ENCODE assay signal across 8 cellular contexts in genomic region chr9:129630967-129631672, GRCh38. TPM values are rescaled to one million over a fixed set of nuclear protein-coding genes. Genes with fewer than 3 reads are reported as not detected.
DNase-seq lines count a peak whose midpoint lies in the region; TF ChIP-seq lines count a peak whose summit lies in the region.
"Had no signal": no experiment of that assay in that cellular context is flagged by ENCODE, and none has a peak within 500 bp of the region (broad histone marks: within the 10 kb centered on the region; RNA-seq: fewer than 3 reads in every experiment).

No MANE protein-coding gene starts in this region.

- peak overlapping the region; percentile 75 for H3K27ac ChIP-seq in left ventricle myocardium inferior (replicated peaks)
- H3K27ac ChIP-seq: VCaP had no signal

- no peaks in the 10 kb centered on the region for H3K27me3 ChIP-seq in left ventricle myocardium inferior (ENCODE audit: low read depth)

- H3K4me1 ChIP-seq in left ventricle myocardium inferior = peaks cover 71% of the 10 kb centered on the region

- peak; percentile 1 for TF ChIP-seq CTCF in astrocyte of the spinal cord (IDR thresholded peaks at IDR 0.05; ENCODE audit: low read depth, low read length)
- TF ChIP-seq CTCF in left ventricle myocardium inferior (IDR thresholded peaks at IDR 0.05; ENCODE audit: borderline replicate concordance) = no peak

- intact Hi-C loops in left ventricle myocardium inferior (cut with micrococcal nuclease) = no loop called here

- in situ Hi-C loops in astrocyte of the spinal cord (cut with HindIII; ENCODE audit: low sequenced_read_pairs) = no loop called here

- DNase-seq in MV-4-11 (lab: John Stamatoyannopoulos, UW) (peak; percentile 57), astrocyte of the spinal cord (ENCODE audit: low read depth, low spot score) (peak; percentile 59), left ventricle myocardium inferior (peak; percentile 61), RPMI8226 (no peak), NCI-H1694 (lab: John Stamatoyannopoulos, UW) (no peak), NCI-H2196 treated with DMSO at 0.1 percent for 48 hours (lab: John Stamatoyannopoulos, UW; ENCODE audit: unreplicated experiment) (no peak)
- DNase-seq in stimulated activated CD8-positive, alpha-beta memory T cell treated with anti-CD3 and anti-CD28 coated beads, Interleukin-4, amount 100 ng/mL, for 48 hours = peak; percentile 45

- no peak overlapping the region for H3K4me3 ChIP-seq in astrocyte of the spinal cord (ENCODE audit: low read depth, low read length)
- H3K4me3 ChIP-seq in left ventricle myocardium inferior = peak overlapping the region; percentile 35

- H3K36me3 ChIP-seq in left ventricle myocardium inferior = peaks cover 39% of the 10 kb centered on the region

- no peaks in the 10 kb centered on the region for H3K9me3 ChIP-seq in left ventricle myocardium inferior (replicated peaks)

RNA-seq across cellular contexts. Expression of gene NTMT1, which starts 5.2 kb away (rescaled TPM):
- total RNA-seq in left ventricle myocardium inferior = 63.4 TPM

RNA-seq across cellular contexts. Expression of gene C9orf50, which starts 10.2 kb away (rescaled TPM):
- not detected for total RNA-seq in left ventricle myocardium inferior

RNA-seq across cellular contexts. Expression of gene ASB6, which starts 10.8 kb away (rescaled TPM):
- 9.0 TPM for total RNA-seq in left ventricle myocardium inferior

RNA-seq across cellular contexts. Expression of gene PRRX2, which starts 34.3 kb away (rescaled TPM):
- 0.85 TPM for total RNA-seq in left ventricle myocardium inferior

Comparison
In these comparisons a context has a peak if more than half of its experiments do, and no peak if none do; other contexts are left out.
1. DNase-seq: peak in MV-4-11 (single experiment), astrocyte of the spinal cord (single experiment), left ventricle myocardium inferior (single experiment) and stimulated activated CD8-positive, alpha-beta memory T cell treated with anti-CD3 and anti-CD28 coated beads, Interleukin-4, amount 100 ng/mL, for 48 hours (single experiment); none in RPMI8226 (single experiment), NCI-H1694 (single experiment) and NCI-H2196 treated with DMSO at 0.1 percent for 48 hours (single experiment).